In genomic region chr7:98240961-98241673, GRCh38 we compare ENCODE assay signal across 7 cellular contexts. TPM values are rescaled to one million over a fixed set of nuclear protein-coding genes. Genes with fewer than 3 reads are reported as not detected.
DNase-seq lines count a peak whose midpoint lies in the region; ATAC-seq and TF ChIP-seq lines count a peak whose summit lies in the region.

No MANE protein-coding gene starts in this region.

- ATAC-seq in DND-41 (ENCODE audit: insufficient read depth, low read depth) (no peak), GM21529 (IDR thresholded peaks at IDR 0.05; ENCODE audit: unreplicated experiment) (peak; percentile 71)

- H3K9ac ChIP-seq in DND-41 (ENCODE audit: low read depth, low read length): no peak overlapping the region

- no peak overlapping the region for H3K4me2 ChIP-seq in DND-41 (ENCODE audit: insufficient read depth, low read length)

- H2AFZ ChIP-seq in DND-41 (ENCODE audit: low read depth, low read length): no peak overlapping the region

- H4K20me1 ChIP-seq in DND-41 (ENCODE audit: insufficient read depth, low read length): peaks cover 4% of the 10 kb centered on the region

- H3K4me3 ChIP-seq in DND-41 (ENCODE audit: low read depth in 1 of 2, low read length in 2 of 2): no peak overlapping the region

- H3K36me3 ChIP-seq in DND-41 (ENCODE audit: insufficient read depth, low read length): peaks cover 29% of the 10 kb centered on the region

- peak; percentile 59 for TF ChIP-seq CTCF in DND-41 (IDR thresholded peaks at IDR 0.05; ENCODE audit: borderline replicate concordance, extremely low read depth, low read length, poor library complexity, severe bottlenecking)

- no peaks in the 10 kb centered on the region for H3K27me3 ChIP-seq in DND-41 (ENCODE audit: insufficient read depth, low read length, poor library complexity)

- DNase-seq in DND-41 (peak; percentile 11), OCI-M1 (lab: John Stamatoyannopoulos, UW) (peak; percentile 83), cerebellar cortex (ENCODE audit: low spot score) (peak; percentile 30), lung microvascular endothelial cell (ENCODE audit: low read depth in 2 of 2) (peak; percentile 66 to 69), DMS79 treated with DMSO at 0.1 percent for 48 hours (lab: John Stamatoyannopoulos, UW) (no peak), NCI-H1105 (lab: John Stamatoyannopoulos, UW) (no peak)

- no peak overlapping the region for H3K27ac ChIP-seq in DND-41 (ENCODE audit: low read length)

- H3K9me3 ChIP-seq in DND-41 (ENCODE audit: insufficient read depth, low read length, severe bottlenecking): no peaks in the 10 kb centered on the region

- no peaks in the 10 kb centered on the region for H3K79me2 ChIP-seq in DND-41 (ENCODE audit: insufficient read depth, low read length)

- H3K4me1 ChIP-seq in DND-41 (ENCODE audit: insufficient read depth, low read length): no peaks in the 10 kb centered on the region

RNA-seq across cellular contexts. Expression of gene TECPR1, which starts 10.9 kb away (rescaled TPM):
- 55.4 and 64.7 TPM in 2 replicates for total RNA-seq in lung microvascular endothelial cell

RNA-seq across cellular contexts. Expression of gene BHLHA15, which starts 29.9 kb away (rescaled TPM):
- total RNA-seq in lung microvascular endothelial cell: 0.20 and 0.44 TPM in 2 replicates

RNA-seq across cellular contexts. Expression of gene BRI3, which starts 40.4 kb away (rescaled TPM):
- total RNA-seq in lung microvascular endothelial cell: 47.5 and 68.5 TPM in 2 replicates

Comparison
In these comparisons a context has a peak if more than half of its experiments do, and no peak if none do; other contexts are left out.
1. DNase-seq: peak in DND-41 (single experiment), OCI-M1 (single experiment), cerebellar cortex (single experiment) and lung microvascular endothelial cell (2 of 2); none in DMS79 treated with DMSO at 0.1 percent for 48 hours (single experiment) and NCI-H1105 (single experiment).